Comparison of ENCODE assay signal across 23 cellular contexts in the genomic region with DNA sequence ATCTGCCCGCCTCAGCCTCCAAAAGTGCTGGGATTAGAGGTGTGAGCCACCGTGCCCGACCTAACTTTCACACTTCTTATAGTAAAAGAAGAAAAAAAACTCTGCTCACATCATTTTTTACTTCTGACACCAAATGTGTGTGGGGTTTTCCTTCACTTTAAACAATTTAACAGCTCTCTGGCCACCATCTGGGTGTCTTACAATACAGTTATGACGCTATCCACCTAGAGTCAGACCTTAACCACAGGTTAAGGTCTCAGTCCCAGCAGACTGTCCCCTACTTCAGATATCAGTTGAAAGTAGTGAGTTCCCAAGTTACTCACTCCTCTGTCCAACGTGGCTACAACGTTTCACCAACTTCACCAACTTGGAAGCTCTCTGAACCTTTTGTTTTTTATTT.
"Had no signal": no experiment of that assay in that cellular context is flagged by ENCODE, and none has a peak within 500 bp of the region (broad histone marks: within the 10 kb centered on the region; RNA-seq: fewer than 3 reads in every experiment).

No MANE protein-coding gene starts in this region.

- H3K27me3 ChIP-seq: dorsolateral prefrontal cortex, esophagus muscularis mucosa, foreskin keratinocyte, gastroesophageal sphincter, hepatocyte, left lung had no signal

- H3K4me3 ChIP-seq: coronary artery, dorsolateral prefrontal cortex, esophagus muscularis mucosa, gastroesophageal sphincter, heart left ventricle, hepatocyte, left lung, lower lobe of right lung, mucosa of descending colon had no signal

- H3K9me3 ChIP-seq: esophagus muscularis mucosa, gastroesophageal sphincter, heart left ventricle, left lung, lower lobe of right lung, mucosa of descending colon had no signal

- H3K36me3 ChIP-seq: esophagus muscularis mucosa, gastroesophageal sphincter, heart left ventricle, left lung, lower lobe of right lung had no signal

- H3K4me1 ChIP-seq: foreskin keratinocyte, gastroesophageal sphincter, heart left ventricle, lower lobe of right lung had no signal

- H3K79me2 ChIP-seq: hepatocyte had no signal

- H3K4me2 ChIP-seq: hepatocyte had no signal

- H3K9me3 Mint-ChIP-seq: mesothelial cell of epicardium had no signal

- H2AFZ ChIP-seq: hepatocyte had no signal

- H3K27ac Mint-ChIP-seq: mesothelial cell of epicardium had no signal

- H3K4me3 Mint-ChIP-seq: mesothelial cell of epicardium had no signal

- FAIRE-seq: colon, endothelial cell of umbilical vein, frontal cortex, islet of Langerhans, keratinocyte had no signal

- ATAC-seq: foreskin keratinocyte, gastroesophageal sphincter, heart left ventricle, left cardiac atrium, left lung, left ventricle myocardium superior, lower lobe of right lung, mucosa of descending colon had no signal

- H3K36me3 Mint-ChIP-seq: mesothelial cell of epicardium had no signal

- H3K27ac ChIP-seq: coronary artery, dorsolateral prefrontal cortex, esophagus muscularis mucosa, foreskin keratinocyte, gastroesophageal sphincter, heart left ventricle, hepatocyte, left lung, lower lobe of right lung had no signal

- DNase-seq: dermis blood vessel endothelial cell; dorsolateral prefrontal cortex; effector CD4-positive, alpha-beta T cell; effector memory CD4-positive, alpha-beta T cell; foreskin keratinocyte; heart left ventricle; hypothalamus; left cardiac atrium; left lung; left ventricle myocardium superior; lower lobe of right lung; mesenchymal stem cell; mucosa of descending colon had no signal
